ENCODE assay signal across 8 cellular contexts in genomic region chr9:134068742-134069535, GRCh38. TPM values are rescaled to one million over a fixed set of nuclear protein-coding genes. Genes with fewer than 3 reads are reported as not detected.
A peak's percentile ranks its signal among the peaks of the same experiment; 100 is the strongest.
DNase-seq lines count a peak whose midpoint lies in the region; FAIRE-seq and TF ChIP-seq lines count a peak whose summit lies in the region.

No MANE protein-coding gene starts in this region.

- H2BK12ac ChIP-seq in mesenchymal stem cell (ENCODE audit: low read length in 2 of 2) = no peak overlapping the region

- no peak overlapping the region for H2AK5ac ChIP-seq in mesenchymal stem cell (ENCODE audit: low read length, severe bottlenecking)

- no peak overlapping the region for H3K27ac ChIP-seq in brain microvascular endothelial cell
- H3K27ac ChIP-seq in mesenchymal stem cell (ENCODE audit: low read length, poor library complexity, severe bottlenecking) = no peak overlapping the region

- in situ Hi-C loops in brain microvascular endothelial cell (cut with HindIII; ENCODE audit: low pct_ligation_motif_present, low sequenced_read_pairs) = no loop called here

- peak overlapping the region; percentile 93 for H3K4me2 ChIP-seq in mesenchymal stem cell (ENCODE audit: low read length, poor library complexity, severe bottlenecking)

- DNase-seq in BJ (ENCODE audit: low read depth) = no peak
- DNase-seq in HS-5 (ENCODE audit: low read depth) = peak; percentile 20
- no peak for DNase-seq in brain microvascular endothelial cell
- DNase-seq in mesenchymal stem cell = peak; percentile 8
- no peak for DNase-seq in erythroblast (lab: John Stamatoyannopoulos, UW)
- DNase-seq in DMS114 treated with DMSO at 0.1 percent for 48 hours (lab: John Stamatoyannopoulos, UW; ENCODE audit: unreplicated experiment) = no peak
- no peak for DNase-seq in HT-29 (ENCODE audit: low spot score)
- DNase-seq in GM19239 (ENCODE audit: insufficient read length, low spot score) = no peak

- 31% methylated on average over 30 of the region's 31 CpGs for WGBS in mesenchymal stem cell

- no peak for TF ChIP-seq POLR2A in erythroblast (IDR thresholded peaks at IDR 0.05; ENCODE audit: low read length)

- H2BK15ac ChIP-seq in mesenchymal stem cell (ENCODE audit: low read depth, poor library complexity, severe bottlenecking) = no peak overlapping the region

- H3K18ac ChIP-seq in mesenchymal stem cell (ENCODE audit: low read depth in 1 of 2, low read length in 2 of 2) = peak overlapping the region in 1 of 2 experiments; percentile 70

- peaks cover 1% of the 10 kb centered on the region for H3K79me1 ChIP-seq in mesenchymal stem cell (replicated peaks; ENCODE audit: low read length, poor library complexity, severe bottlenecking)

- CTCF ChIA-PET in BJ (lab: Yijun Ruan, JAX) = no interaction called here

- H4K91ac ChIP-seq in mesenchymal stem cell (ENCODE audit: low read length) = no peak overlapping the region

- H2AFZ ChIP-seq in mesenchymal stem cell (ENCODE audit: low read depth, low read length) = peak overlapping the region; percentile 75

- H3K9ac ChIP-seq in mesenchymal stem cell (ENCODE audit: low read length) = peak overlapping the region; percentile 83

- no peak overlapping the region for H3K23ac ChIP-seq in mesenchymal stem cell (ENCODE audit: low read length in 2 of 2)

- H3K4me3 ChIP-seq in BJ (ENCODE audit: low read depth, low read length) (peak overlapping the region; percentile 68), brain microvascular endothelial cell (ENCODE audit: low read depth, low read length) (peak overlapping the region; percentile 65), mesenchymal stem cell (ENCODE audit: insufficient read depth in 1 of 2, low read depth in 1 of 2, low read length in 2 of 2) (peak overlapping the region; percentile 85 to 92)

- POLR2A ChIA-PET in BJ (lab: Charles Lee) = no interaction called here

- H2BK120ac ChIP-seq in mesenchymal stem cell (ENCODE audit: low read depth, low read length) = no peak overlapping the region

- H3K4me1 ChIP-seq in mesenchymal stem cell (ENCODE audit: control insufficient read depth, insufficient read depth, low read depth, low read length) = peaks cover 13% of the 10 kb centered on the region

- FAIRE-seq in GM19239 (lab: Jason Lieb, UNC) = no peak

- H4K8ac ChIP-seq in mesenchymal stem cell (ENCODE audit: low read length) = peak overlapping the region; percentile 51

- peaks cover 3% of the 10 kb centered on the region for H3K9me3 ChIP-seq in mesenchymal stem cell (ENCODE audit: control insufficient read depth, low read length)

- H3K36me3 ChIP-seq in BJ (ENCODE audit: control insufficient read depth, insufficient read depth, low read length) (no peaks in the 10 kb centered on the region), brain microvascular endothelial cell (replicated peaks) (no peaks in the 10 kb centered on the region), mesenchymal stem cell (ENCODE audit: control insufficient read depth in 1 of 2, insufficient read depth in 2 of 2, low read depth in 1 of 2, low read length in 2 of 2) (peaks cover 0 to 8% of the 10 kb centered on the region in 2 experiments)

- H3K14ac ChIP-seq in mesenchymal stem cell (ENCODE audit: low read length in 2 of 2) = peak overlapping the region in 1 of 2 experiments; percentile 78

- TF ChIP-seq CTCF in BJ (IDR thresholded peaks at IDR 0.05; ENCODE audit: insufficient read depth, low read depth, low read length) (no peak), brain microvascular endothelial cell (IDR thresholded peaks at IDR 0.05; ENCODE audit: low read depth, low read length, missing control alignments) (no peak)

- H3K27me3 ChIP-seq in BJ (ENCODE audit: control insufficient read depth, insufficient read depth, low read length) (peaks cover 16% of the 10 kb centered on the region), brain microvascular endothelial cell (replicated peaks) (no peaks in the 10 kb centered on the region), mesenchymal stem cell (ENCODE audit: control insufficient read depth in 1 of 2, insufficient read depth in 1 of 2, low read length in 2 of 2) (peaks cover 30 to 40% of the 10 kb centered on the region in 2 experiments)

- H3K4ac ChIP-seq in mesenchymal stem cell (ENCODE audit: low read depth in 1 of 2, low read length in 2 of 2) = no peak overlapping the region

- H2BK5ac ChIP-seq in mesenchymal stem cell (ENCODE audit: low read depth, low read length, poor library complexity, severe bottlenecking) = no peak overlapping the region

RNA-seq across cellular contexts. Expression of gene BRD3, which starts 1.1 kb away (rescaled TPM):
- 5.1 and 6.6 TPM in 2 replicates for polyA plus RNA-seq in BJ (2011; rRNA removed)
- 10.6 and 14.8 TPM in 2 replicates for polyA minus RNA-seq in BJ (2011; rRNA and poly(A)+ RNA removed)
- 15.9 TPM for polyA plus RNA-seq in mesenchymal stem cell (2013, experiment 1 of 2)
- polyA plus RNA-seq in mesenchymal stem cell (2013, experiment 2 of 2) = 15.0 TPM
- total RNA-seq in HT-29 (2014; rRNA removed; shearing (Covaris generic)) = 15.8 and 21.8 TPM in 2 replicates

RNA-seq across cellular contexts. Expression of gene BRD3OS, which starts 43.7 kb away (rescaled TPM):
- 16.4 and 23.5 TPM in 2 replicates for polyA plus RNA-seq in BJ (2011; rRNA removed)
- 12.2 and 15.2 TPM in 2 replicates for polyA minus RNA-seq in BJ (2011; rRNA and poly(A)+ RNA removed)
- 23.6 TPM for polyA plus RNA-seq in mesenchymal stem cell (2013, experiment 1 of 2)
- polyA plus RNA-seq in mesenchymal stem cell (2013, experiment 2 of 2) = 26.5 TPM
- total RNA-seq in HT-29 (2014; rRNA removed; shearing (Covaris generic)) = 14.2 and 21.0 TPM in 2 replicates

Comparison
In these comparisons a context has a peak if more than half of its experiments do, and no peak if none do; other contexts are left out.
1. DNase-seq: peak in HS-5 (single experiment) and mesenchymal stem cell (single experiment); none in BJ (single experiment), brain microvascular endothelial cell (single experiment), erythroblast (0 of 2), DMS114 treated with DMSO at 0.1 percent for 48 hours (single experiment), HT-29 (single experiment) and GM19239 (single experiment).
2. Peak in every context shown above with its lines, with median percentiles within 50 percentile points of each other: H3K4me3 ChIP-seq.